Comparison of ENCODE assay signal across 12 cellular contexts in genomic region chr2:36489296-36489695, GRCh38.
DNase-seq lines count a peak whose midpoint lies in the region; TF ChIP-seq lines count a peak whose summit lies in the region.
"Had no signal": no experiment of that assay in that cellular context is flagged by ENCODE, and none has a peak within 500 bp of the region (broad histone marks: within the 10 kb centered on the region; RNA-seq: fewer than 3 reads in every experiment).

No MANE protein-coding gene starts in this region.

- TF ChIP-seq CTCF in foreskin fibroblast (IDR thresholded peaks at IDR 0.05; ENCODE audit: low read depth, low read length) = no peak
- TF ChIP-seq CTCF in spleen (IDR thresholded peaks at IDR 0.05 in 8 of 11, conservative IDR thresholded peaks at IDR 0.05 in 3 of 11) = no peak

- H3K27me3 Mint-ChIP-seq in activated naive CD4-positive, alpha-beta T cell treated with anti-CD3 and anti-CD28 coated beads, Interleukin-2, amount 10 ng/mL, durations not matched to agents 7 days and 5 days = no peaks in the 10 kb centered on the region
- H3K27me3 Mint-ChIP-seq: dendritic cell treated with granulocyte-macrophage colony-stimulating factor and Interleukin-4, amounts not matched to agents 40 ng/mL and 50 ng/mL, for 4 days had no signal

- H3K36me3 ChIP-seq in spleen = peaks cover 0 to 10% (median 0%) of the 10 kb centered on the region in 6 donors

- no peak overlapping the region for H3K4me3 ChIP-seq in foreskin fibroblast (ENCODE audit: low read depth in 1 of 2, low read length in 2 of 2)
- no peak overlapping the region for H3K4me3 ChIP-seq in spleen

- DNase-seq in ELR (ENCODE audit: low read depth) (peak; percentile 86), T1000 (lab: John Stamatoyannopoulos, UW) (peak; percentile 24), foreskin fibroblast (peak; percentile 60 to 76), spleen (no peak), NCI-H748 treated with DMSO at 0.1 percent for 48 hours (lab: John Stamatoyannopoulos, UW) (no peak), NCI-H345 (lab: John Stamatoyannopoulos, UW) (no peak)
- no peak for DNase-seq in stimulated activated CD4-positive, alpha-beta T cell treated with anti-CD3 and anti-CD28 coated beads, Interleukin-4, amount 100 ng/mL, for 24 hours
- DNase-seq in activated naive CD4-positive, alpha-beta T cell treated with anti-CD3 and anti-CD28 coated beads, Interleukin-2, amount 10 ng/mL, durations not matched to agents 7 days and 5 days = no peak
- DNase-seq: activated effector memory CD4-positive, alpha-beta T cell treated with anti-CD3 and anti-CD28 coated beads, Interleukin-2, amount 50 U/mL, for 16 hours; NCI-H446; stimulated activated naive CD8-positive, alpha-beta T cell treated with anti-CD3 and anti-CD28 coated beads, Interleukin-15, Interleukin-2, amounts not matched to agents 100 U/mL and 50 U/mL, for 24 hours had no signal

- TF ChIP-seq POLR2A in spleen (IDR thresholded peaks at IDR 0.05) = no peak

- 78 to 83% (median 80%) methylated on average over 5 of the region's 5 CpGs for WGBS in spleen, 5 donors

- H3K4me3 Mint-ChIP-seq in activated naive CD4-positive, alpha-beta T cell treated with anti-CD3 and anti-CD28 coated beads, Interleukin-2, amount 10 ng/mL, durations not matched to agents 7 days and 5 days = no peak overlapping the region
- H3K4me3 Mint-ChIP-seq: dendritic cell treated with granulocyte-macrophage colony-stimulating factor and Interleukin-4, amounts not matched to agents 40 ng/mL and 50 ng/mL, for 4 days had no signal

- H3K4me1 ChIP-seq in spleen = peaks cover 0 to 45% (median 9%) of the 10 kb centered on the region in 6 donors

- H3K9me3 ChIP-seq in spleen = no peaks in the 10 kb centered on the region

- no peaks in the 10 kb centered on the region for H3K4me1 Mint-ChIP-seq in activated naive CD4-positive, alpha-beta T cell treated with anti-CD3 and anti-CD28 coated beads, Interleukin-2, amount 10 ng/mL, durations not matched to agents 7 days and 5 days

- H3K27ac Mint-ChIP-seq in activated naive CD4-positive, alpha-beta T cell treated with anti-CD3 and anti-CD28 coated beads, Interleukin-2, amount 10 ng/mL, durations not matched to agents 7 days and 5 days = no peak overlapping the region
- H3K27ac Mint-ChIP-seq: dendritic cell treated with granulocyte-macrophage colony-stimulating factor and Interleukin-4, amounts not matched to agents 40 ng/mL and 50 ng/mL, for 4 days had no signal

- H3K9me3 Mint-ChIP-seq in activated naive CD4-positive, alpha-beta T cell treated with anti-CD3 and anti-CD28 coated beads, Interleukin-2, amount 10 ng/mL, durations not matched to agents 7 days and 5 days = no peaks in the 10 kb centered on the region
- H3K9me3 Mint-ChIP-seq: dendritic cell treated with granulocyte-macrophage colony-stimulating factor and Interleukin-4, amounts not matched to agents 40 ng/mL and 50 ng/mL, for 4 days had no signal

- CTCF ChIA-PET in activated naive CD4-positive, alpha-beta T cell treated with anti-CD3 and anti-CD28 coated beads, Interleukin-2, amount 10 ng/mL, durations not matched to agents 7 days and 5 days (lab: Charles Lee) = no interaction called here

- no peaks in the 10 kb centered on the region for H3K36me3 Mint-ChIP-seq in activated naive CD4-positive, alpha-beta T cell treated with anti-CD3 and anti-CD28 coated beads, Interleukin-2, amount 10 ng/mL, durations not matched to agents 7 days and 5 days

- peak overlapping the region in 6 of 8 donors; percentile 4 to 50 (median 26) for H3K27ac ChIP-seq in spleen

- no peaks in the 10 kb centered on the region for H3K27me3 ChIP-seq in spleen (replicated peaks in 1 of 7)

- intact Hi-C loops in spleen (cut with DNase I; ENCODE audit: low total_unique reads) = no loop called here

Comparison
In these comparisons a context has a peak if more than half of its experiments do, and no peak if none do; other contexts are left out.
1. DNase-seq: peak in ELR (single experiment), T1000 (single experiment) and foreskin fibroblast (2 of 2); none in spleen (single experiment), NCI-H748 treated with DMSO at 0.1 percent for 48 hours (single experiment), stimulated activated CD4-positive, alpha-beta T cell treated with anti-CD3 and anti-CD28 coated beads, Interleukin-4, amount 100 ng/mL, for 24 hours (single experiment), activated naive CD4-positive, alpha-beta T cell treated with anti-CD3 and anti-CD28 coated beads, Interleukin-2, amount 10 ng/mL, durations not matched to agents 7 days and 5 days (single experiment) and NCI-H345 (single experiment).